In the genomic region with DNA sequence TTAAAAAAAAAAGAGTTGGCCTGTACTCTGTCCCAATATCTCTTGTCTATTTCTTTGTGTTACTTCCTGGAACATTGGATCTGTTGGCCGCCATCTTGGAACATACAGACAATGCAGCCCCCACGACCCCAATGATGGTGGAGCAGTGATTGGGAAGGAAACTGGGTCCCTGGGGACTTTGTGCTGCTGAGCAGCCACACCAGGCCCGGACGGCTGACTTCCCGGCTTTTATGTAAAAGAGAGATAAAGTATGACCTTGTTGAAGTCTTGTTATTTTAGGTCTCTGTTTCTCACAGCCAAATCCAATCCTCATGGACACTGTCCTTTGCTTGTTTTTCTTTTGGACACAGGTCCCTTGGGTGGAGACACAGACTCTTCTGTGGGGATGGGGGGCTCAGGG, we compare ENCODE assay signal across 4 cellular contexts.
"Had no signal": no experiment of that assay in that cellular context is flagged by ENCODE, and none has a peak within 500 bp of the region (broad histone marks: within the 10 kb centered on the region; RNA-seq: fewer than 3 reads in every experiment).

No MANE protein-coding gene starts in this region.

- H3K4me3 ChIP-seq: K562 had no signal

- DNase-seq: IMR-90 had no signal

- H3K27ac ChIP-seq: HL-60 had no signal

- ATAC-seq: HepG2, K562 had no signal
